Comparison of ENCODE assay signal across 9 cellular contexts in genomic region chr2:47069628-47070154, GRCh38.
A peak's percentile ranks its signal among the peaks of the same experiment; 100 is the strongest.
DNase-seq lines count a peak whose midpoint lies in the region; ATAC-seq and TF ChIP-seq lines count a peak whose summit lies in the region.
"Had no signal": no experiment of that assay in that cellular context is flagged by ENCODE, and none has a peak within 500 bp of the region (broad histone marks: within the 10 kb centered on the region; RNA-seq: fewer than 3 reads in every experiment).

No MANE protein-coding gene starts in this region.

- no peak overlapping the region for H3K4me3 Mint-ChIP-seq in activated CD8-positive, alpha-beta memory T cell treated with anti-CD3 and anti-CD28 coated beads, Interleukin-2, amount 10 ng/mL, durations not matched to agents 7 days and 5 days
- H3K4me3 Mint-ChIP-seq: activated naive CD8-positive, alpha-beta T cell treated with anti-CD3 and anti-CD28 coated beads, Interleukin-2, amount 10 ng/mL, durations not matched to agents 7 days and 5 days had no signal

- peaks cover 2% of the 10 kb centered on the region for H3K36me3 Mint-ChIP-seq in activated CD8-positive, alpha-beta memory T cell treated with anti-CD3 and anti-CD28 coated beads, Interleukin-2, amount 10 ng/mL, durations not matched to agents 7 days and 5 days

- peak; percentile 49 for DNase-seq in HS-5 (ENCODE audit: low read depth)
- peak; percentile 87 to 96 for DNase-seq in breast epithelium (ENCODE audit: low spot score in 2 of 2)
- DNase-seq in kidney tubule cell (ENCODE audit: low spot score) = peak; percentile 95
- DNase-seq in activated CD4-positive, alpha-beta T cell treated with anti-CD3 and anti-CD28 coated beads for 1 hour = no peak
- DNase-seq in activated CD8-positive, alpha-beta memory T cell treated with anti-CD3 and anti-CD28 coated beads, Interleukin-2, amount 10 ng/mL, durations not matched to agents 7 days and 5 days = no peak
- no peak for DNase-seq in KG1 (lab: John Stamatoyannopoulos, UW)
- no peak for DNase-seq in G401 (ENCODE audit: low spot score)
- DNase-seq: activated naive CD8-positive, alpha-beta T cell treated with anti-CD3 and anti-CD28 coated beads, Interleukin-2, amount 10 ng/mL, durations not matched to agents 7 days and 5 days had no signal

- H3K4me1 ChIP-seq in breast epithelium = peaks cover 27 to 28% of the 10 kb centered on the region in 2 donors
- peaks cover 7% of the 10 kb centered on the region for H3K4me1 ChIP-seq in thymus (ENCODE audit: control insufficient read depth, insufficient read depth, low read length)

- in situ Hi-C loops in G401 (cut with HindIII; ENCODE audit: low sequenced_read_pairs) = no loop called here

- no peak overlapping the region for H3K4me3 ChIP-seq in breast epithelium
- H3K4me3 ChIP-seq in thymus (ENCODE audit: low read length) = no peak overlapping the region

- ATAC-seq in activated CD8-positive, alpha-beta memory T cell treated with anti-CD3 and anti-CD28 coated beads, Interleukin-2, amount 10 ng/mL, durations not matched to agents 7 days and 5 days = no peak

- H3K4me1 Mint-ChIP-seq in activated CD8-positive, alpha-beta memory T cell treated with anti-CD3 and anti-CD28 coated beads, Interleukin-2, amount 10 ng/mL, durations not matched to agents 7 days and 5 days = peaks cover 30% of the 10 kb centered on the region

- no peaks in the 10 kb centered on the region for H3K27me3 Mint-ChIP-seq in activated CD8-positive, alpha-beta memory T cell treated with anti-CD3 and anti-CD28 coated beads, Interleukin-2, amount 10 ng/mL, durations not matched to agents 7 days and 5 days
- H3K27me3 Mint-ChIP-seq: activated naive CD8-positive, alpha-beta T cell treated with anti-CD3 and anti-CD28 coated beads, Interleukin-2, amount 10 ng/mL, durations not matched to agents 7 days and 5 days had no signal

- no peaks in the 10 kb centered on the region for H3K36me3 ChIP-seq in breast epithelium
- H3K36me3 ChIP-seq in thymus (ENCODE audit: control insufficient read depth, insufficient read depth) = peaks cover 95% of the 10 kb centered on the region

- H3K27me3 ChIP-seq in breast epithelium (no peaks in the 10 kb centered on the region), thymus (ENCODE audit: control insufficient read depth, insufficient read depth) (no peaks in the 10 kb centered on the region)

- intact Hi-C loops in breast epithelium (cut with DNase I; ENCODE audit: low total_unique reads) = loop anchor here (5.0 kb wide), 1 partner anchor 1462 kb away; no protein-coding TSS in a partner anchor

- H3K27ac Mint-ChIP-seq in activated CD8-positive, alpha-beta memory T cell treated with anti-CD3 and anti-CD28 coated beads, Interleukin-2, amount 10 ng/mL, durations not matched to agents 7 days and 5 days = no peak overlapping the region
- H3K27ac Mint-ChIP-seq: activated naive CD8-positive, alpha-beta T cell treated with anti-CD3 and anti-CD28 coated beads, Interleukin-2, amount 10 ng/mL, durations not matched to agents 7 days and 5 days had no signal

- TF ChIP-seq POLR2A in breast epithelium (IDR thresholded peaks at IDR 0.05) = no peak

- 92% methylated on average over 6 of the region's 6 CpGs for WGBS in thymus

- no peak for TF ChIP-seq CTCF in breast epithelium (IDR thresholded peaks at IDR 0.05)

- CTCF ChIA-PET in activated CD8-positive, alpha-beta memory T cell treated with anti-CD3 and anti-CD28 coated beads, Interleukin-2, amount 10 ng/mL, durations not matched to agents 7 days and 5 days (lab: Charles Lee) = interaction anchor here (0.6 kb wide), 1 partner anchor 1188 kb away, joined by 3 read pairs; no protein-coding TSS in a partner anchor

- H3K9me3 ChIP-seq in breast epithelium = no peaks in the 10 kb centered on the region
- no peaks in the 10 kb centered on the region for H3K9me3 ChIP-seq in thymus (ENCODE audit: control insufficient read depth)

- peak overlapping the region; percentile 94 to 97 for H3K27ac ChIP-seq in breast epithelium
- peak overlapping the region; percentile 42 for H3K27ac ChIP-seq in thymus (ENCODE audit: low read depth)

- no peaks in the 10 kb centered on the region for H3K9me3 Mint-ChIP-seq in activated CD8-positive, alpha-beta memory T cell treated with anti-CD3 and anti-CD28 coated beads, Interleukin-2, amount 10 ng/mL, durations not matched to agents 7 days and 5 days (ENCODE audit: low read depth)
- H3K9me3 Mint-ChIP-seq: activated naive CD8-positive, alpha-beta T cell treated with anti-CD3 and anti-CD28 coated beads, Interleukin-2, amount 10 ng/mL, durations not matched to agents 7 days and 5 days had no signal

Comparison
In these comparisons a context has a peak if more than half of its experiments do, and no peak if none do; other contexts are left out.
1. DNase-seq: peak in HS-5 (single experiment), breast epithelium (2 of 2) and kidney tubule cell (single experiment); none in activated CD4-positive, alpha-beta T cell treated with anti-CD3 and anti-CD28 coated beads for 1 hour (single experiment), activated CD8-positive, alpha-beta memory T cell treated with anti-CD3 and anti-CD28 coated beads, Interleukin-2, amount 10 ng/mL, durations not matched to agents 7 days and 5 days (single experiment), KG1 (single experiment) and G401 (single experiment).